ENCODE assay signal across 1 cellular context in the genomic region with DNA sequence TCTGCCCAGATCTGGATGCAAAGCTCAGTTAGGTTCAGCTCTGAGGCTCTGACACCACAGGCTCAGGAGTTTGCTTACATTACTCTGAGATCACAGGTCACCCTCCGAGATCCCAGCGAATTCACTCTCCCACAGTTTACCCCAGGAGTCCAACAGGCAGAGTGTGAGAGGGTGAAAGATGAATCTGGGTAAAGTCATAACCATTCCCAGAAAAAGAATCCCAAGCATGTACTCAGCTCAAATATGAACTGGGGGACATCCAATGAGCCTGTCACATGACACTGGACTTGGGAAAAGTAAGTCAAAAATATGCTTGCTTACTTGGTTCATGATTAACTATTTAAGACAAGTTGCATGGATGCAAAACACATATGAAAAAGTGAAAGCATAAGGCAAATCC.
TF ChIP-seq lines count a peak whose summit lies in the region.

No MANE protein-coding gene starts in this region.

TF ChIP-seq in K562, 482 proteins besides CTCF, POLR2A, EP300 and RAD21 (continued from another document):
- TF ChIP-seq USF2 (CRISPR knock-in tag; IDR thresholded peaks at IDR 0.05), result peak; percentile 35; the same call in 1 of the 2 replicates
